9 cellular contexts compared by ENCODE assay signal in genomic region chr11:31397239-31397834, GRCh38. TPM values are rescaled to one million over a fixed set of nuclear protein-coding genes. Genes with fewer than 3 reads are reported as not detected.
DNase-seq lines count a peak whose midpoint lies in the region; ATAC-seq lines count a peak whose summit lies in the region.
"Had no signal": no experiment of that assay in that cellular context is flagged by ENCODE, and none has a peak within 500 bp of the region (broad histone marks: within the 10 kb centered on the region; RNA-seq: fewer than 3 reads in every experiment).

No MANE protein-coding gene starts in this region.

- no peaks in the 10 kb centered on the region for H3K4me1 Mint-ChIP-seq in stimulated activated effector memory CD8-positive, alpha-beta T cell treated with anti-CD3 and anti-CD28 coated beads, Interleukin-12 subunit alpha, Interleukin-12 subunit beta, amount 100 ng/mL, for 72 hours

- H3K27ac Mint-ChIP-seq in stimulated activated effector memory CD8-positive, alpha-beta T cell treated with anti-CD3 and anti-CD28 coated beads, Interleukin-12 subunit alpha, Interleukin-12 subunit beta, amount 100 ng/mL, for 72 hours: no peak overlapping the region

- no peak for ATAC-seq in stimulated activated effector memory CD8-positive, alpha-beta T cell treated with anti-CD3 and anti-CD28 coated beads, Interleukin-12 subunit alpha, Interleukin-12 subunit beta, amount 100 ng/mL, for 72 hours

- H3K4me3 Mint-ChIP-seq in stimulated activated effector memory CD8-positive, alpha-beta T cell treated with anti-CD3 and anti-CD28 coated beads, Interleukin-12 subunit alpha, Interleukin-12 subunit beta, amount 100 ng/mL, for 72 hours: no peak overlapping the region
- H3K4me3 Mint-ChIP-seq: CD8-positive, alpha-beta memory T cell had no signal

- no peak overlapping the region for H3K4me3 ChIP-seq in Jurkat, Clone E6-1 (ENCODE audit: low read length)

- peaks cover 9% of the 10 kb centered on the region for H3K36me3 Mint-ChIP-seq in stimulated activated effector memory CD8-positive, alpha-beta T cell treated with anti-CD3 and anti-CD28 coated beads, Interleukin-12 subunit alpha, Interleukin-12 subunit beta, amount 100 ng/mL, for 72 hours

- no peaks in the 10 kb centered on the region for H3K9me3 Mint-ChIP-seq in stimulated activated effector memory CD8-positive, alpha-beta T cell treated with anti-CD3 and anti-CD28 coated beads, Interleukin-12 subunit alpha, Interleukin-12 subunit beta, amount 100 ng/mL, for 72 hours
- H3K9me3 Mint-ChIP-seq: CD8-positive, alpha-beta memory T cell had no signal

- DNase-seq in NCI-H526 (lab: John Stamatoyannopoulos, UW) (peak; percentile 33 to 46), NCI-H526 treated with DMSO at 0.1 percent for 48 hours (lab: John Stamatoyannopoulos, UW) (no peak), SK-N-DZ (ENCODE audit: low spot score) (peak; percentile 35), glomerular visceral epithelial cell (ENCODE audit: extremely low spot score) (peak; percentile 8), NCI-H510A (lab: John Stamatoyannopoulos, UW) (no peak), islet precursor cell (no peak)
- peak; percentile 40 for DNase-seq in Jurkat, Clone E6-1 (ENCODE audit: low read depth, low spot score)
- no peak for DNase-seq in stimulated activated effector memory CD8-positive, alpha-beta T cell treated with anti-CD3 and anti-CD28 coated beads, Interleukin-12 subunit alpha, Interleukin-12 subunit beta, amount 100 ng/mL, for 72 hours (ENCODE audit: low spot score in 2 of 2)

RNA-seq across cellular contexts. Expression of gene DNAJC24, which starts 27.7 kb away (rescaled TPM):
- polyA plus RNA-seq in Jurkat, Clone E6-1 (2012; ENCODE audit: insufficient read depth, insufficient read length): 29.7 TPM
- 15.0 and 17.8 TPM in 2 replicates for polyA plus RNA-seq in SK-N-DZ (2014; cell fraction: cytosol; rRNA removed)
- 24.5 and 32.6 TPM in 2 replicates for polyA plus RNA-seq in SK-N-DZ (2014; cell fraction: nucleus; rRNA removed)

RNA-seq across cellular contexts. Expression of gene DCDC1, which starts 27.8 kb away (rescaled TPM):
- not detected for polyA plus RNA-seq in Jurkat, Clone E6-1 (2012; ENCODE audit: insufficient read depth, insufficient read length)
- polyA plus RNA-seq in SK-N-DZ (2014; cell fraction: cytosol; rRNA removed): 0.13 and 0.63 TPM in 2 replicates
- 0.23 TPM in 1 of 2 replicates, not detected in the other for polyA plus RNA-seq in SK-N-DZ (2014; cell fraction: nucleus; rRNA removed)
- polyA plus RNA-seq: CD8-positive, alpha-beta memory T cell had no signal

Comparison
In these comparisons a context has a peak if more than half of its experiments do, and no peak if none do; other contexts are left out.
1. DNase-seq: peak in NCI-H526 (2 of 2), Jurkat, Clone E6-1 (single experiment), SK-N-DZ (single experiment) and glomerular visceral epithelial cell (single experiment); none in NCI-H526 treated with DMSO at 0.1 percent for 48 hours (single experiment), stimulated activated effector memory CD8-positive, alpha-beta T cell treated with anti-CD3 and anti-CD28 coated beads, Interleukin-12 subunit alpha, Interleukin-12 subunit beta, amount 100 ng/mL, for 72 hours (0 of 2), NCI-H510A (single experiment) and islet precursor cell (single experiment).